Comparison of ENCODE assay signal across 1 cellular context in the genomic region with DNA sequence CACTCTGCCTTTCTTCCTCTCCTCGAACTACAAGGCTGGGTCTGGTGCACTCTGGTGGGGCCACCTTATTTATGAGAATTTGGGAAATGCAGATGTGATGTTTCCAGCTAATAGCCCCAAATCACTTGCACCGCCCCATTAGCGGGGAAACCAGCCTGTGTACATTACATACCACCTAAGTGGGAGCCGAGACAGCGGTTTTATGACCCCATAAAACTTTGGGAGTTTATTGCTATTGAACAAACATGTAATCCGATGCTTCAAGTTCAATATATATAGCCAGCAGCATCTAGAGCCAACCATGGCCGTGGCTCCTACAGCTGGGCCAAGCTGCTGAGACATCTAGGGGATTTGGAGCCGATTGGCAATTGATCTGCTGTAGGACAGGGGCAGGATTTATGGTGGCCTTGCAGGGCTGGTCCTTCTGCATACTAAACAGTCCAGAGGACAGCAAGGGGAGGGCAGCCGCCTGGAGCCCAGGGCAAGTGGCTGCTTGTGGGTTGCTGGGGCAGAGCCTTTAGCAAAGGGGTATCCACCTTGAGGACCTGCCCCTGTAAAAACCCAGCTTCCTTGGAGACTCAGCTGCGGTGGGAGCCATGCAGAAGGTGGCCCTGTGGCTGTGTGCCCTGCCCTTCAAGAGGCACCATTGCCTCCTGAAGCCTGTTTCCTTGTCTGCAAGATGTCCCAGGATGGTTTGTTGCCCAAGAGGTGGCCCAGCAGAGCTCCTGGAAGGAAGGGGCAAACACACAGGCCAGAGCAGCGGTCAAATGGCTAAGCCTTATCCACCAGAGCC.
A peak's percentile ranks its signal among the peaks of the same experiment; 100 is the strongest.
TF ChIP-seq lines count a peak whose summit lies in the region.

No MANE protein-coding gene starts in this region.

TF ChIP-seq in HEK293, 187 proteins besides CTCF, POLR2A, EP300 and RAD21 (continued from another document and continues in another):
- TF ChIP-seq, protein P1, sequence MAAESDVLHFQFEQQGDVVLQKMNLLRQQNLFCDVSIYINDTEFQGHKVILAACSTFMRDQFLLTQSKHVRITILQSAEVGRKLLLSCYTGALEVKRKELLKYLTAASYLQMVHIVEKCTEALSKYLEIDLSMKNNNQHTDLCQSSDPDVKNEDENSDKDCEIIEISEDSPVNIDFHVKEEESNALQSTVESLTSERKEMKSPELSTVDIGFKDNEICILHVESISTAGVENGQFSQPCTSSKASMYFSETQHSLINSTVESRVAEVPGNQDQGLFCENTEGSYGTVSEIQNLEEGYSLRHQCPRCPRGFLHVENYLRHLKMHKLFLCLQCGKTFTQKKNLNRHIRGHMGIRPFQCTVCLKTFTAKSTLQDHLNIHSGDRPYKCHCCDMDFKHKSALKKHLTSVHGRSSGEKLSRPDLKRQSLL (tag by site-specific recombination; IDR thresholded peaks at IDR 0.05), result 0 out of 2 replicates have a peak, but pooled peaks have one; percentile 61
- TF ChIP-seq ZNF529 (tag by site-specific recombination; IDR thresholded peaks at IDR 0.05; ENCODE audit: insufficient replicate concordance), result no peak
- no peak for TF ChIP-seq ZSCAN23 (tag by site-specific recombination; IDR thresholded peaks at IDR 0.05)
- TF ChIP-seq SP3 (tag by site-specific recombination; IDR thresholded peaks at IDR 0.05), result no peak
- TF ChIP-seq ZNF37A (tag by site-specific recombination; IDR thresholded peaks at IDR 0.05), result no peak
- TF ChIP-seq ZNF138 (tag by site-specific recombination; IDR thresholded peaks at IDR 0.05; ENCODE audit: borderline replicate concordance), result no peak
- no peak for TF ChIP-seq TRIM28 (IDR thresholded peaks at IDR 0.05; ENCODE audit: borderline replicate concordance, low read length)
- TF ChIP-seq TCF7L2 (IDR thresholded peaks at IDR 0.05; ENCODE audit: borderline replicate concordance, low read depth, low read length), result no peak
- no peak for TF ChIP-seq ZNF112 (tag by site-specific recombination; IDR thresholded peaks at IDR 0.05)
- TF ChIP-seq, protein P2, sequence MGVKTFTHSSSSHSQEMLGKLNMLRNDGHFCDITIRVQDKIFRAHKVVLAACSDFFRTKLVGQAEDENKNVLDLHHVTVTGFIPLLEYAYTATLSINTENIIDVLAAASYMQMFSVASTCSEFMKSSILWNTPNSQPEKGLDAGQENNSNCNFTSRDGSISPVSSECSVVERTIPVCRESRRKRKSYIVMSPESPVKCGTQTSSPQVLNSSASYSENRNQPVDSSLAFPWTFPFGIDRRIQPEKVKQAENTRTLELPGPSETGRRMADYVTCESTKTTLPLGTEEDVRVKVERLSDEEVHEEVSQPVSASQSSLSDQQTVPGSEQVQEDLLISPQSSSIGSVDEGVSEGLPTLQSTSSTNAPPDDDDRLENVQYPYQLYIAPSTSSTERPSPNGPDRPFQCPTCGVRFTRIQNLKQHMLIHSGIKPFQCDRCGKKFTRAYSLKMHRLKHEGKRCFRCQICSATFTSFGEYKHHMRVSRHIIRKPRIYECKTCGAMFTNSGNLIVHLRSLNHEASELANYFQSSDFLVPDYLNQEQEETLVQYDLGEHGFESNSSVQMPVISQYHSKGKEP (tag by site-specific recombination; IDR thresholded peaks at IDR 0.05), result no peak; the same call in 1 of the 2 replicates
- no peak for TF ChIP-seq REPIN1 (tag by site-specific recombination; IDR thresholded peaks at IDR 0.05; ENCODE audit: low read depth)
- TF ChIP-seq ZNF510 (tag by site-specific recombination; IDR thresholded peaks at IDR 0.05; ENCODE audit: insufficient replicate concordance), result no peak
- TF ChIP-seq ZNF776 (tag by site-specific recombination; IDR thresholded peaks at IDR 0.05; ENCODE audit: borderline replicate concordance), result no peak
- TF ChIP-seq ZNF239 (tag by site-specific recombination; IDR thresholded peaks at IDR 0.05), result no peak
- no peak for TF ChIP-seq SALL2 (tag by site-specific recombination; IDR thresholded peaks at IDR 0.05; ENCODE audit: borderline replicate concordance)
- TF ChIP-seq KLF8 (tag by site-specific recombination; IDR thresholded peaks at IDR 0.05), result no peak
- TF ChIP-seq, protein P3, sequence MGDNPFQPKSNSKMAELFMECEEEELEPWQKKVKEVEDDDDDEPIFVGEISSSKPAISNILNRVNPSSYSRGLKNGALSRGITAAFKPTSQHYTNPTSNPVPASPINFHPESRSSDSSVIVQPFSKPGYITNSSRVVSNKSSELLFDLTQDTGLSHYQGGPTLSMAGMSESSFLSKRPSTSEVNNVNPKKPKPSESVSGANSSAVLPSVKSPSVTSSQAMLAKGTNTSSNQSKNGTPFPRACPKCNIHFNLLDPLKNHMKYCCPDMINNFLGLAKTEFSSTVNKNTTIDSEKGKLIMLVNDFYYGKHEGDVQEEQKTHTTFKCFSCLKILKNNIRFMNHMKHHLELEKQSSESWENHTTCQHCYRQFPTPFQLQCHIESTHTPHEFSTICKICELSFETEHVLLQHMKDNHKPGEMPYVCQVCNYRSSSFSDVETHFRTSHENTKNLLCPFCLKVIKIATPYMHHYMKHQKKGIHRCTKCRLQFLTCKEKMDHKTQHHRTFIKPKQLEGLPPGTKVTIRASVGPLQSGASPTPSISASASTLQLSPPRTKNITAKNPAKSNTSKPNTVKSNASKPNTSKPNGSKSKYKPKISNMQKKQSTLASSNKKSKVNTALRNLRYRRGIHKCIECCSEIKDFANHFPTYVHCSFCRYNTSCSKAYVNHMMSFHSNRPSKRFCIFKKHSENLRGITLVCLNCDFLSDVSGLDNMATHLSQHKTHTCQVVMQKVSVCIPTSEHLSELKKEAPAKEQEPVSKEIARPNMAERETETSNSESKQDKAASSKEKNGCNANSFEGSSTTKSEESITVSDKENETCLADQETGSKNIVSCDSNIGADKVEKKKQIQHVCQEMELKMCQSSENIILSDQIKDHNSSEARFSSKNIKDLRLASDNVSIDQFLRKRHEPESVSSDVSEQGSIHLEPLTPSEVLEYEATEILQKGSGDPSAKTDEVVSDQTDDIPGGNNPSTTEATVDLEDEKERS (tag by site-specific recombination; IDR thresholded peaks at IDR 0.05), result no peak
- TF ChIP-seq ZNF561 (tag by site-specific recombination; IDR thresholded peaks at IDR 0.05; ENCODE audit: borderline replicate concordance), result no peak
- TF ChIP-seq ZNF548 (tag by site-specific recombination; IDR thresholded peaks at IDR 0.05), result no peak
- no peak for TF ChIP-seq SCRT2 (tag by site-specific recombination; IDR thresholded peaks at IDR 0.05)
- peak; percentile 87 for TF ChIP-seq FEZF1 (tag by site-specific recombination; IDR thresholded peaks at IDR 0.05)
- no peak for TF ChIP-seq ZNF223 (tag by site-specific recombination; IDR thresholded peaks at IDR 0.05)
- no peak for TF ChIP-seq ZNF501 (tag by site-specific recombination; IDR thresholded peaks at IDR 0.05)
- TF ChIP-seq ZNF2 (tag by site-specific recombination; IDR thresholded peaks at IDR 0.05), result no peak
- no peak for TF ChIP-seq MEIS1 (CRISPR knock-in tag; IDR thresholded peaks at IDR 0.05; ENCODE audit: borderline replicate concordance)
- TF ChIP-seq ZNF571 (tag by site-specific recombination; IDR thresholded peaks at IDR 0.05), result no peak
- no peak for TF ChIP-seq RBAK (tag by site-specific recombination; IDR thresholded peaks at IDR 0.05)
- TF ChIP-seq GLIS2 (tag by site-specific recombination; IDR thresholded peaks at IDR 0.05), result no peak
- no peak for TF ChIP-seq ZNF624 (tag by site-specific recombination; IDR thresholded peaks at IDR 0.05)
- TF ChIP-seq ZNF707 (tag by site-specific recombination; IDR thresholded peaks at IDR 0.05), result no peak
- peak; percentile 85 for TF ChIP-seq ZFP69B (tag by site-specific recombination; IDR thresholded peaks at IDR 0.05)
- no peak for TF ChIP-seq SCRT1 (tag by site-specific recombination; IDR thresholded peaks at IDR 0.05; ENCODE audit: borderline replicate concordance)
- TF ChIP-seq KLF10 (tag by site-specific recombination; IDR thresholded peaks at IDR 0.05), result no peak
- no peak for TF ChIP-seq ZNF133 (tag by site-specific recombination; IDR thresholded peaks at IDR 0.05)
- no peak for TF ChIP-seq ZBTB20 (tag by site-specific recombination; IDR thresholded peaks at IDR 0.05)
- TF ChIP-seq, protein P4, sequence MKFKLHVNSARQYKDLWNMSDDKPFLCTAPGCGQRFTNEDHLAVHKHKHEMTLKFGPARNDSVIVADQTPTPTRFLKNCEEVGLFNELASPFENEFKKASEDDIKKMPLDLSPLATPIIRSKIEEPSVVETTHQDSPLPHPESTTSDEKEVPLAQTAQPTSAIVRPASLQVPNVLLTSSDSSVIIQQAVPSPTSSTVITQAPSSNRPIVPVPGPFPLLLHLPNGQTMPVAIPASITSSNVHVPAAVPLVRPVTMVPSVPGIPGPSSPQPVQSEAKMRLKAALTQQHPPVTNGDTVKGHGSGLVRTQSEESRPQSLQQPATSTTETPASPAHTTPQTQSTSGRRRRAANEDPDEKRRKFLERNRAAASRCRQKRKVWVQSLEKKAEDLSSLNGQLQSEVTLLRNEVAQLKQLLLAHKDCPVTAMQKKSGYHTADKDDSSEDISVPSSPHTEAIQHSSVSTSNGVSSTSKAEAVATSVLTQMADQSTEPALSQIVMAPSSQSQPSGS (tag by site-specific recombination; IDR thresholded peaks at IDR 0.05; ENCODE audit: low read depth), result peak; percentile 27; the same call in 1 of the 2 replicates
- TF ChIP-seq ZNF292 (tag by site-specific recombination; IDR thresholded peaks at IDR 0.05; ENCODE audit: borderline replicate concordance, low read depth), result no peak
- TF ChIP-seq ZFP41 (tag by site-specific recombination; IDR thresholded peaks at IDR 0.05; ENCODE audit: borderline replicate concordance), result no peak
- no peak for TF ChIP-seq ZNF114 (tag by site-specific recombination; IDR thresholded peaks at IDR 0.05)
- TF ChIP-seq YY2 (tag by site-specific recombination; IDR thresholded peaks at IDR 0.05), result no peak
- TF ChIP-seq, protein P5, sequence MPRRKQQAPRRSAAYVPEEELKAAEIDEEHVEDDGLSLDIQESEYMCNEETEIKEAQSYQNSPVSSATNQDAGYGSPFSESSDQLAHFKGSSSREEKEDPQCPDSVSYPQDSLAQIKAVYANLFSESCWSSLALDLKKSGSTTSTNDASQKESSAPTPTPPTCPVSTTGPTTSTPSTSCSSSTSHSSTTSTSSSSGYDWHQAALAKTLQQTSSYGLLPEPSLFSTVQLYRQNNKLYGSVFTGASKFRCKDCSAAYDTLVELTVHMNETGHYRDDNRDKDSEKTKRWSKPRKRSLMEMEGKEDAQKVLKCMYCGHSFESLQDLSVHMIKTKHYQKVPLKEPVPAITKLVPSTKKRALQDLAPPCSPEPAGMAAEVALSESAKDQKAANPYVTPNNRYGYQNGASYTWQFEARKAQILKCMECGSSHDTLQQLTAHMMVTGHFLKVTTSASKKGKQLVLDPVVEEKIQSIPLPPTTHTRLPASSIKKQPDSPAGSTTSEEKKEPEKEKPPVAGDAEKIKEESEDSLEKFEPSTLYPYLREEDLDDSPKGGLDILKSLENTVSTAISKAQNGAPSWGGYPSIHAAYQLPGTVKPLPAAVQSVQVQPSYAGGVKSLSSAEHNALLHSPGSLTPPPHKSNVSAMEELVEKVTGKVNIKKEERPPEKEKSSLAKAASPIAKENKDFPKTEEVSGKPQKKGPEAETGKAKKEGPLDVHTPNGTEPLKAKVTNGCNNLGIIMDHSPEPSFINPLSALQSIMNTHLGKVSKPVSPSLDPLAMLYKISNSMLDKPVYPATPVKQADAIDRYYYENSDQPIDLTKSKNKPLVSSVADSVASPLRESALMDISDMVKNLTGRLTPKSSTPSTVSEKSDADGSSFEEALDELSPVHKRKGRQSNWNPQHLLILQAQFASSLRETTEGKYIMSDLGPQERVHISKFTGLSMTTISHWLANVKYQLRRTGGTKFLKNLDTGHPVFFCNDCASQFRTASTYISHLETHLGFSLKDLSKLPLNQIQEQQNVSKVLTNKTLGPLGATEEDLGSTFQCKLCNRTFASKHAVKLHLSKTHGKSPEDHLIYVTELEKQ (tag by site-specific recombination; IDR thresholded peaks at IDR 0.05; ENCODE audit: borderline replicate concordance), result no peak
- TF ChIP-seq ZNF324 (tag by site-specific recombination; IDR thresholded peaks at IDR 0.05), result no peak
- no peak for TF ChIP-seq ZSCAN16 (tag by site-specific recombination; IDR thresholded peaks at IDR 0.05)
- no peak for TF ChIP-seq ZNF274 (IDR thresholded peaks at IDR 0.05; ENCODE audit: low read length)
- TF ChIP-seq ZNF274 (tag by site-specific recombination; IDR thresholded peaks at IDR 0.05; ENCODE audit: borderline replicate concordance), result no peak
- TF ChIP-seq ZFHX2 (tag by site-specific recombination; conservative IDR thresholded peaks at IDR 0.05), result peak; percentile 61
- TF ChIP-seq, protein P6, sequence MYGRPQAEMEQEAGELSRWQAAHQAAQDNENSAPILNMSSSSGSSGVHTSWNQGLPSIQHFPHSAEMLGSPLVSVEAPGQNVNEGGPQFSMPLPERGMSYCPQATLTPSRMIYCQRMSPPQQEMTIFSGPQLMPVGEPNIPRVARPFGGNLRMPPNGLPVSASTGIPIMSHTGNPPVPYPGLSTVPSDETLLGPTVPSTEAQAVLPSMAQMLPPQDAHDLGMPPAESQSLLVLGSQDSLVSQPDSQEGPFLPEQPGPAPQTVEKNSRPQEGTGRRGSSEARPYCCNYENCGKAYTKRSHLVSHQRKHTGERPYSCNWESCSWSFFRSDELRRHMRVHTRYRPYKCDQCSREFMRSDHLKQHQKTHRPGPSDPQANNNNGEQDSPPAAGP (tag by site-specific recombination; IDR thresholded peaks at IDR 0.05), result no peak
- TF ChIP-seq BCL11B (tag by site-specific recombination; IDR thresholded peaks at IDR 0.05; ENCODE audit: low read depth), result peak; percentile 88
- TF ChIP-seq, protein P7, sequence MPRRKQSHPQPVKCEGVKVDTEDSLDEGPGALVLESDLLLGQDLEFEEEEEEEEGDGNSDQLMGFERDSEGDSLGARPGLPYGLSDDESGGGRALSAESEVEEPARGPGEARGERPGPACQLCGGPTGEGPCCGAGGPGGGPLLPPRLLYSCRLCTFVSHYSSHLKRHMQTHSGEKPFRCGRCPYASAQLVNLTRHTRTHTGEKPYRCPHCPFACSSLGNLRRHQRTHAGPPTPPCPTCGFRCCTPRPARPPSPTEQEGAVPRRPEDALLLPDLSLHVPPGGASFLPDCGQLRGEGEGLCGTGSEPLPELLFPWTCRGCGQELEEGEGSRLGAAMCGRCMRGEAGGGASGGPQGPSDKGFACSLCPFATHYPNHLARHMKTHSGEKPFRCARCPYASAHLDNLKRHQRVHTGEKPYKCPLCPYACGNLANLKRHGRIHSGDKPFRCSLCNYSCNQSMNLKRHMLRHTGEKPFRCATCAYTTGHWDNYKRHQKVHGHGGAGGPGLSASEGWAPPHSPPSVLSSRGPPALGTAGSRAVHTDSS (tag by site-specific recombination; IDR thresholded peaks at IDR 0.05), result no peak
- TF ChIP-seq ZNF600 (tag by site-specific recombination; IDR thresholded peaks at IDR 0.05), result no peak
- no peak for TF ChIP-seq KLF7 (tag by site-specific recombination; IDR thresholded peaks at IDR 0.05; ENCODE audit: borderline replicate concordance)
- TF ChIP-seq HOXD13 (CRISPR knock-in tag; IDR thresholded peaks at IDR 0.05; ENCODE audit: borderline replicate concordance), result peak; percentile 86; the same call in 1 of the 2 replicates
